Comparison of ENCODE assay signal across 8 cellular contexts in the genomic region with DNA sequence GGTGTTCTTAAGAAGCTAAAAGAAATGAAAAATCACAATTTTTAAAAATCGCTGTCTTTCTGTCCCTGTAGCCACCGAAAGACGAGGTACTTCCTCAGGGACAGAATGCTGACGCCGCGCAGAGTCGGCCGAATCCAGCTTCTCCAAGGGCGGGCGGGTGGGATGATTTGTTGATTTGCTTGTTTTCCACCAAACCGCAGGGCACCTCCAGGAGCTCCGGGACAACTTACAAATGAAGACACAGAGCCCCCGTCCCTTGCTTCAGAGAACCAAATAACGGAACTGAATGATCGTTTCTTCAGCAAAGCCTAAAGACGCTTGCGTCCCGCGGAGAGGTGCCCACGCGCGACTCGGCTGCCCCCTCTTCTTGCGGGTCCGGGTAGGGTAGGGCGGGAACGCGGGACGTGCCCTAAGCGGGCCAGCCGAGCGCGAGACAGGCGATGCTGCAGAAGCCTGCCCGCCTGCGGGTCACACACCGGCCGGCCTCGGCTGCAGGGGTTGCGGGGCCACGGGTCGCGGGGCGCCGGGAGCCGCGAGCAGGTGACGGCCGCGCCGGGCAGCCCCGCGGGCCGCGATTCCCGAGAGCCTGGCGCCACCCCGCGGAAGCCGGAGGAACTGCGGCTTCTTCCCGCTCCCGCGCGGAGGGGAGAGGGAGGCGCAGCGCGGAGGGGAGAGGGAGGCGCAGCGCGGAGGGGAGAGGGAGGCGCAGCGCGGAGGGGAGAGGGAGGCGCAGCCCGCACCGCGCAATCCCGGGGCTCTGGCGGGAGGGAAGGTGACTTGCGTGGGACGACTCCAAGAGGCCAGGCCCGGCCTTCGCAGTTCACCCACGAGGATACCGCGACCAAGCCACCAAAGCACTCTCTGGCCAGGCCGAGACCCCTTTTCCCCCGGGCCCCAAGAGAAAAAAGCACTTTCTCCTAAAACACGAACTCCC.
DNase-seq lines count a peak whose midpoint lies in the region; FAIRE-seq and TF ChIP-seq lines count a peak whose summit lies in the region.

No MANE protein-coding gene starts in this region.

- no peak overlapping the region for H3K9ac ChIP-seq in OCI-LY1 (ENCODE audit: low read length)

- H3K79me2 ChIP-seq in OCI-LY1 (ENCODE audit: insufficient read depth, low read length), result no peaks in the 10 kb centered on the region

- no peaks in the 10 kb centered on the region for H3K36me3 ChIP-seq in OCI-LY1 (ENCODE audit: insufficient read depth, low read length)

- H3K27ac ChIP-seq in OCI-LY1 (ENCODE audit: low read depth, low read length, poor library complexity, severe bottlenecking), result no peak overlapping the region

- no peak overlapping the region for H2AFZ ChIP-seq in OCI-LY1 (ENCODE audit: low read length)

- FAIRE-seq in RCC 7860 (lab: Jason Lieb, UNC), result no peak

- peak; percentile 40 to 61 (median 57) for DNase-seq in NCI-H1417 (lab: John Stamatoyannopoulos, UW)
- DNase-seq in NCI-H1417 treated with DMSO at 0.1 percent for 48 hours (lab: John Stamatoyannopoulos, UW), result no peak
- peak; percentile 39 for DNase-seq in activated T-helper 9 cell treated with anti-CD3 and anti-CD28 coated beads, Interleukin-2, amount 50 U/mL, for 16 hours (ENCODE audit: low read depth)
- DNase-seq in head of caudate nucleus, result peak in 34 of 42 donors; percentile 23 to 84 (median 64)
- DNase-seq in posterior cingulate gyrus, result peak in 7 of 10 donors; percentile 53 to 94 (median 71)
- DNase-seq in RCC 7860 (ENCODE audit: low spot score), result no peak
- DNase-seq in kidney glomerular epithelial cell (lab: John Stamatoyannopoulos, UW), result no peak

- no peaks in the 10 kb centered on the region for H3K9me2 ChIP-seq in OCI-LY1 (ENCODE audit: low read depth, low read length)

- H3K27me3 ChIP-seq in OCI-LY1 (ENCODE audit: insufficient read depth, low read length), result no peaks in the 10 kb centered on the region; the same call in 1 of the 2 replicates

- H3F3A ChIP-seq in OCI-LY1 (ENCODE audit: insufficient read depth, low read length), result no peaks in the 10 kb centered on the region

- no peaks in the 10 kb centered on the region for H4K20me1 ChIP-seq in OCI-LY1 (ENCODE audit: insufficient read depth, low read length)

- no peaks in the 10 kb centered on the region for H3K4me1 ChIP-seq in OCI-LY1 (ENCODE audit: insufficient read depth, low read length, severe bottlenecking)

- H3K9me3 ChIP-seq in OCI-LY1 (ENCODE audit: low read length), result no peaks in the 10 kb centered on the region

- intact Hi-C loops in head of caudate nucleus (cut with DNase I), result loop anchor here (5.0 to 10.0 kb wide), 2 partner anchors 584 to 787 kb away; no protein-coding TSS in a partner anchor
- intact Hi-C loops in posterior cingulate gyrus (cut with DNase I), result loop anchor here (1.0 to 10.0 kb wide), 3 partner anchors 584 to 789 kb away; no protein-coding TSS in a partner anchor

- no peak overlapping the region for H3K4me3 ChIP-seq in OCI-LY1 (ENCODE audit: low read depth, low read length, poor library complexity, severe bottlenecking)

- no peak overlapping the region for H3K4me2 ChIP-seq in OCI-LY1 (ENCODE audit: low read length)

- TF ChIP-seq CTCF in OCI-LY1 (IDR thresholded peaks at IDR 0.05; ENCODE audit: low read length), result peak; percentile 33

Comparison
In these comparisons a context has a peak if more than half of its experiments do, and no peak if none do; other contexts are left out.
1. DNase-seq: peak in NCI-H1417 (3 of 3), activated T-helper 9 cell treated with anti-CD3 and anti-CD28 coated beads, Interleukin-2, amount 50 U/mL, for 16 hours (single experiment), head of caudate nucleus (34 of 42) and posterior cingulate gyrus (7 of 10); none in NCI-H1417 treated with DMSO at 0.1 percent for 48 hours (single experiment), RCC 7860 (single experiment) and kidney glomerular epithelial cell (single experiment).